Comparison of ENCODE assay signal across 8 cellular contexts in the genomic region with DNA sequence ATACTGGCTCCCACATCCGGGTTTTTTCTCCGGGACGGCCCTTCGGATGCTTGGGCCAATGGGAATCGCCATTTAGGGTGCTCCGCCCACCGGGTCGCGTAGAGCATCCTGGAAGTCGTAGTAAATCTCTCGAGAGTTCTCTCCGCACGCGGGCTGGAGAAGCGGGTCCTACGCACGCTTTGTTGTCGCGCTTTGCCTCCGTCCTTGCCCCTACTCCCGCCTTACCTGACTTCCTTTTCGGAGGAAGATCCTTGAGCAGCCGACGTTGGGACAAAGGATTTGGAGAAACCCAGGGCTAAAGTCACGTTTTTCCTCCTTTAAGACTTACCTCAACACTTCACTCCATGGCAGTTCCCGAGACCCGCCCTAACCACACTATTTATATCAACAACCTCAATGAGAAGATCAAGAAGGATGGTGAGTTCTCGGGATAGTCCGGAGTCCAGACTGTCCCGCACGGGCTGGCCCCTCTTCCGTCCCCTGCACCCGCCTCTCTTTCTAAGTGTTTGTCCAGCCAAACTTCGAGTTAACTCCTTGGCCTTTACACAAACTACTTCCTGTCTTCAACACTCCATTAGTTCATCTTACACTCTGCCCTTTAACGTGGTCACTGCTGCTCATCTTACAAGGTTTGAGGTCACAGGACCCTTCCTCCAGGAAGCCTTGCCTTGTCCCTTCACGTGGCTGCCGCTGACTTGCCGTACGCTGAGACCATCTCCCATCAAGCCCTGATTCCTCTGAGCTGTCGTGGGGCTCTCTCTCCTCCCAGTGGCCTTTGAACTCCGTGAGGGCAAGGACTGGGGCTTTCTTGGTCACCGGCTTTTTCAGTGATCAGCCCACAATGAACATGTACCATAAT. TPM values are rescaled to one million over a fixed set of nuclear protein-coding genes. Genes with fewer than 3 reads are reported as not detected.
DNase-seq lines count a peak whose midpoint lies in the region; ATAC-seq, FAIRE-seq and TF ChIP-seq lines count a peak whose summit lies in the region.

Gene SNRPA (plus strand): TSS at position 139 of the 859 bp plus-strand sequence. CDS start 206 bp downstream, at position 345.

- TF ChIP-seq POLR2A in H54 (IDR thresholded peaks at IDR 0.05; ENCODE audit: low read depth, low read length), result peak; percentile 49; the same call in 1 of the 2 replicates
- 0 out of 2 replicates have a peak, but pooled peaks have one; percentile 58 for TF ChIP-seq POLR2A in Raji (IDR thresholded peaks at IDR 0.05; ENCODE audit: insufficient read depth, low read depth, low read length)

- no peaks in the 10 kb centered on the region for H3K9me3 ChIP-seq in Loucy (ENCODE audit: insufficient read depth, low read depth, low read length)

- ATAC-seq in stimulated activated naive CD8-positive, alpha-beta T cell treated with anti-CD3 and anti-CD28 coated beads, Interleukin-15, amount 100 ng/mL, for 72 hours, result peak; percentile 83

- H3K4me3 ChIP-seq in Loucy (ENCODE audit: low read length, poor library complexity, severe bottlenecking), result peak within 1 kb of the TSS; percentile 99
- H3K4me3 ChIP-seq in fibroblast of the aortic adventitia (ENCODE audit: low read depth, low read length), result peak within 1 kb of the TSS; percentile 82

- peaks cover 49% of the 10 kb centered on the region for H3K4me1 ChIP-seq in Loucy (ENCODE audit: insufficient read depth, low read length, poor library complexity, severe bottlenecking)

- no peaks in the 10 kb centered on the region for H3K27me3 Mint-ChIP-seq in nephron (ENCODE audit: low read depth)
- no peaks in the 10 kb centered on the region for H3K27me3 Mint-ChIP-seq in stimulated activated naive CD8-positive, alpha-beta T cell treated with anti-CD3 and anti-CD28 coated beads, Interleukin-15, amount 100 ng/mL, for 72 hours

- no peaks in the 10 kb centered on the region for H3K27me3 ChIP-seq in Loucy (ENCODE audit: insufficient read depth, low read length, poor library complexity, severe bottlenecking)

- H3F3A ChIP-seq in Loucy (ENCODE audit: low read depth), result no peaks in the 10 kb centered on the region

- H3K4me3 Mint-ChIP-seq in nephron, result peak within 1 kb of the TSS; percentile 95 to 99 (median 95)
- peak within 1 kb of the TSS; percentile 96 to 98 for H3K4me3 Mint-ChIP-seq in stimulated activated naive CD8-positive, alpha-beta T cell treated with anti-CD3 and anti-CD28 coated beads, Interleukin-15, amount 100 ng/mL, for 72 hours

- H3K9ac ChIP-seq in Loucy (ENCODE audit: low read depth, low read length, poor library complexity, severe bottlenecking), result peak within 1 kb of the TSS; percentile 100

- H3K27ac Mint-ChIP-seq in nephron, result peak within 1 kb of the TSS; percentile 90 to 98 (median 97)
- peak within 1 kb of the TSS; percentile 98 to 99 for H3K27ac Mint-ChIP-seq in stimulated activated naive CD8-positive, alpha-beta T cell treated with anti-CD3 and anti-CD28 coated beads, Interleukin-15, amount 100 ng/mL, for 72 hours

- peak within 1 kb of the TSS; percentile 80 for H2AFZ ChIP-seq in Loucy (ENCODE audit: low read length)

- H3K9me2 ChIP-seq in Loucy (replicated peaks; ENCODE audit: low read depth, low read length), result no peaks in the 10 kb centered on the region

- peaks cover 20% of the 10 kb centered on the region for H3K36me3 Mint-ChIP-seq in nephron (ENCODE audit: low read depth)

- H3K79me2 ChIP-seq in Loucy (ENCODE audit: insufficient read depth, low read length), result peaks cover 80% of the 10 kb centered on the region

- TF ChIP-seq CTCF in Loucy (conservative IDR thresholded peaks at IDR 0.05; ENCODE audit: low read length) (no peak), fibroblast of the aortic adventitia (IDR thresholded peaks at IDR 0.05; ENCODE audit: insufficient read depth, low read length) (no peak), nephron (IDR thresholded peaks at IDR 0.05; ENCODE audit: unreplicated experiment in 3 of 3) (no peak)

- H3K4me1 Mint-ChIP-seq in nephron, result peaks cover 31% of the 10 kb centered on the region
- H3K4me1 Mint-ChIP-seq in stimulated activated naive CD8-positive, alpha-beta T cell treated with anti-CD3 and anti-CD28 coated beads, Interleukin-15, amount 100 ng/mL, for 72 hours, result peaks cover 58% of the 10 kb centered on the region

- H3K36me3 ChIP-seq in Loucy (ENCODE audit: insufficient read depth, low read length), result 0 out of 2 replicates have a peak, but pooled peaks cover 4% of the 10 kb centered on the region

- DNase-seq in EH (ENCODE audit: low read depth), result peak; percentile 98
- DNase-seq in H54 (ENCODE audit: insufficient read length, low spot score), result peak; percentile 96
- peak; percentile 94 for DNase-seq in activated effector memory CD4-positive, alpha-beta T cell treated with Interleukin-2 at 50 U/mL for 16 hours
- DNase-seq in fibroblast of the aortic adventitia (ENCODE audit: low read depth), result peak; percentile 98
- peak; percentile 97 for DNase-seq in stimulated activated naive CD8-positive, alpha-beta T cell treated with anti-CD3 and anti-CD28 coated beads, Interleukin-15, amount 100 ng/mL, for 72 hours

- peak within 1 kb of the TSS; percentile 100 for H3K4me2 ChIP-seq in Loucy (ENCODE audit: low read depth, low read length, poor library complexity, severe bottlenecking)

- no peaks in the 10 kb centered on the region for H3K9me3 Mint-ChIP-seq in nephron
- H3K9me3 Mint-ChIP-seq in stimulated activated naive CD8-positive, alpha-beta T cell treated with anti-CD3 and anti-CD28 coated beads, Interleukin-15, amount 100 ng/mL, for 72 hours, result no peaks in the 10 kb centered on the region

- peak; percentile 57 for FAIRE-seq in H54 (lab: Jason Lieb, UNC)

- H4K20me1 ChIP-seq in Loucy (ENCODE audit: insufficient read depth, low read length, poor library complexity, severe bottlenecking), result peaks cover 42% of the 10 kb centered on the region

RNA-seq across cellular contexts. Expression of gene SNRPA, which starts in this region (rescaled TPM):
- total RNA-seq in fibroblast of the aortic adventitia (ENCODE audit: low replicate concordance), result 19.1 and 29.8 TPM in 2 replicates

Comparison
In these comparisons a context has a peak if more than half of its experiments do, and no peak if none do; other contexts are left out.
1. Peak in every context shown above with its lines: DNase-seq, ATAC-seq and H3K4me3 ChIP-seq.